8 cellular contexts compared by ENCODE assay signal in the genomic region with DNA sequence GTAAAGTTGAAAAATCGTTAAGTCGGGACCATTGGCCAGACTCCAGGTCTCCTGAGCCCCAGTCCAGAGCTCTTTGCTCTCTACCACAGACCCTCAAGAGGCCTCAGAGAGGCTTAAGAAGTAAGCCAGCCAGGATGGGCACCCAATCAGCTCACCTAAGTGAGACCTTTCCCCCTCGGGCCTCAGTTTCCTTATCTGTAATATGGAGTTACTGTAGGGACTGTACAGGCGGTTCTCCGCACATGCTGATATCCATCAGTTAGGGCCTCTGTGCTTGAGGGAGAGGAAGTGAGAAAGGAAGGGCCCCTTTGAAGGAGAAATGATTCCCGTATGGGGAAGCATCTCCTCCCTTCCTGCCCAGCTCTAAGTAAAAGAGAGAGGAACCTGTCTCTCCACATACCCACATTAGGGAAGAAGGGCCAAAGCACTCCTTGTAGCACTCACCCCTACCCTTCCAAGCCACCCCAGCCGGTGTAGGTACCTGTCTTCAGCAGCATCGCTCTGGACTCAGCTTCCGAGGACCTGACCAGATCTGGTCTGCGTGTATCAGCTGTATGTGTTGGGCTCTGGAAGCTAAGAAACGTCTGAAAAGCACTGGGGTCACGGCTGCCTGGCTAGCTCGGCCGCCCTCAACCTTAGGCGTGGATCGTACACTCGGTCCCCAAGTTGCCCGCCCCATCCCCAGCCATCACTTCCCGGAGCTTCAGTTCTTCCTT. TPM values are rescaled to one million over a fixed set of nuclear protein-coding genes. Genes with fewer than 3 reads are reported as not detected.
DNase-seq lines count a peak whose midpoint lies in the region; ATAC-seq and TF ChIP-seq lines count a peak whose summit lies in the region.

No MANE protein-coding gene starts in this region.

- peaks cover 28% of the 10 kb centered on the region for H3K4me1 Mint-ChIP-seq in nephron

- H4K20me1 ChIP-seq in DND-41 (ENCODE audit: insufficient read depth, low read length), result no peaks in the 10 kb centered on the region
- no peaks in the 10 kb centered on the region for H4K20me1 ChIP-seq in HCT116 (ENCODE audit: insufficient read depth)

- H3K27me3 Mint-ChIP-seq in nephron (ENCODE audit: low read depth), result no peaks in the 10 kb centered on the region

- H3K9me3 Mint-ChIP-seq in nephron, result no peaks in the 10 kb centered on the region

- H3K4me1 ChIP-seq in DND-41 (ENCODE audit: insufficient read depth, low read length) (peaks cover 29% of the 10 kb centered on the region), HCT116 (ENCODE audit: control insufficient read depth in 1 of 2, insufficient read depth in 2 of 2, low read length in 2 of 2) (peaks cover 12 to 20% of the 10 kb centered on the region in 2 experiments), SJSA1 (replicated peaks) (peaks cover 32% of the 10 kb centered on the region), esophagus (ENCODE audit: control insufficient read depth in 2 of 2, insufficient read depth in 2 of 2, low read length in 1 of 2) (peaks cover 4 to 11% of the 10 kb centered on the region in 2 donors)

- RAD21 ChIA-PET in HCT116 (lab: Charles Lee; ENCODE audit: low non-redundant PET in 1 of 2, low total read pairs in 2 of 2, uncharacterized antibody in 2 of 2, unreplicated experiment in 2 of 2), result no interaction called here

- H3K9me3 ChIP-seq in DND-41 (ENCODE audit: insufficient read depth, low read length, severe bottlenecking), result no peaks in the 10 kb centered on the region
- no peaks in the 10 kb centered on the region for H3K9me3 ChIP-seq in HCT116 (ENCODE audit: control insufficient read depth in 1 of 2, insufficient read depth in 1 of 2, low read depth in 1 of 2, low read length in 2 of 2)
- no peaks in the 10 kb centered on the region for H3K9me3 ChIP-seq in SJSA1 (replicated peaks)
- H3K9me3 ChIP-seq in esophagus (ENCODE audit: control insufficient read depth in 2 of 2, insufficient read depth in 1 of 2, low read depth in 1 of 2, low read length in 1 of 2), result no peaks in the 10 kb centered on the region

- no peak for TF ChIP-seq POLR2A in HCT116 (IDR thresholded peaks at IDR 0.05; ENCODE audit: borderline replicate concordance, extremely low read depth, insufficient read depth, insufficient read length)

- CTCF ChIA-PET in HCT116 (lab: Charles Lee), result interaction anchor here (1.3 kb wide), 1 partner anchor 10 kb away, joined by 3 read pairs; the partner anchor contains the start of gene SMDT1

- H3K36me3 Mint-ChIP-seq in nephron (ENCODE audit: low read depth), result peaks cover 15% of the 10 kb centered on the region

- peak overlapping the region; percentile 91 for H3K4me2 ChIP-seq in DND-41 (ENCODE audit: insufficient read depth, low read length)
- H3K4me2 ChIP-seq in HCT116 (ENCODE audit: low read length), result peak overlapping the region; percentile 89

- H3K4me3 Mint-ChIP-seq in nephron, result peak overlapping the region; percentile 90 to 97 (median 90)

- TF ChIP-seq CTCF in DND-41 (IDR thresholded peaks at IDR 0.05; ENCODE audit: borderline replicate concordance, extremely low read depth, low read length, poor library complexity, severe bottlenecking) (no peak), HCT116 (IDR thresholded peaks at IDR 0.05 in 2 of 3, conservative IDR thresholded peaks at IDR 0.05 in 1 of 3; ENCODE audit: borderline replicate concordance in 1 of 3, insufficient read depth in 1 of 3, low read depth in 2 of 3, low read length in 2 of 3) (no peak), nephron (IDR thresholded peaks at IDR 0.05; ENCODE audit: unreplicated experiment in 3 of 3) (no peak)

- BruUV-seq in HCT116 (replicated peaks; lab: Mats Ljungman, UMichigan), result TSS peak; percentile 85

- H3K27ac ChIP-seq in DND-41 (ENCODE audit: low read length) (peak overlapping the region; percentile 92), HCT116 (ENCODE audit: low read depth, low read length) (peak overlapping the region; percentile 60), SJSA1 (peak overlapping the region; percentile 33), esophagus (ENCODE audit: low read depth in 2 of 2, low read length in 1 of 2) (peak overlapping the region; percentile 94 to 95)

- H3K9ac ChIP-seq in DND-41 (ENCODE audit: low read depth, low read length) (peak overlapping the region; percentile 71), HCT116 (ENCODE audit: low read length) (peak overlapping the region; percentile 71)

- 18 to 22% methylated on average over 19 of the region's 19 CpGs for WGBS in esophagus, 2 donors

- ATAC-seq in DND-41 (ENCODE audit: insufficient read depth, low read depth) (no peak), HCT116 (peak; percentile 19; the same call in 1 of the 2 replicates), HG03571 (IDR thresholded peaks at IDR 0.05; ENCODE audit: unreplicated experiment) (no peak)

- no peaks in the 10 kb centered on the region for H3K9me2 ChIP-seq in HCT116 (ENCODE audit: insufficient read depth)

- peak overlapping the region; percentile 34 to 72; a peak in 3 of 4 replicates for H3K4me3 ChIP-seq in DND-41 (ENCODE audit: low read depth in 1 of 2, low read length in 2 of 2)
- peak overlapping the region; percentile 65 for H3K4me3 ChIP-seq in HCT116 (replicated peaks in 1 of 2; ENCODE audit: low read depth in 1 of 2, low read length in 2 of 2)
- H3K4me3 ChIP-seq in SJSA1, result peak overlapping the region; percentile 53
- H3K4me3 ChIP-seq in esophagus (ENCODE audit: low read depth in 1 of 2, low read length in 2 of 2), result peak overlapping the region; percentile 61 to 62

- intact Hi-C loops in HCT116 (cut with micrococcal nuclease), result no loop called here

- H3K79me2 ChIP-seq in DND-41 (ENCODE audit: insufficient read depth, low read length) (peaks cover 8% of the 10 kb centered on the region; the same call in 1 of the 2 replicates), HCT116 (ENCODE audit: insufficient read depth, low read length) (no peaks in the 10 kb centered on the region)

- H3K27me3 ChIP-seq in DND-41 (ENCODE audit: insufficient read depth, low read length, poor library complexity) (no peaks in the 10 kb centered on the region), HCT116 (ENCODE audit: insufficient read depth, low read length) (no peaks in the 10 kb centered on the region), SJSA1 (replicated peaks) (no peaks in the 10 kb centered on the region), esophagus (ENCODE audit: control insufficient read depth in 1 of 2, insufficient read depth in 2 of 2, low read length in 2 of 2) (no peaks in the 10 kb centered on the region)

- H2AFZ ChIP-seq in DND-41 (ENCODE audit: low read depth, low read length) (peak overlapping the region; percentile 93), HCT116 (ENCODE audit: low read depth, low read length, poor library complexity, severe bottlenecking) (no peak overlapping the region)

- no peak for DNase-seq in DND-41
- DNase-seq in HCT116 (ENCODE audit: low read depth, low spot score), result no peak
- DNase-seq in SJSA1 (ENCODE audit: low read depth in 1 of 2, low spot score in 2 of 2), result no peak
- no peak for DNase-seq in NCI-H128 (lab: John Stamatoyannopoulos, UW; ENCODE audit: unreplicated experiment)
- DNase-seq in NCI-H2196 (lab: John Stamatoyannopoulos, UW; ENCODE audit: unreplicated experiment), result no peak

- POLR2A ChIA-PET in HCT116 (lab: Charles Lee), result interaction anchor here (0.7 to 1.6 kb wide), 3 partner anchors 9 to 92 kb away, joined by 3 to 4 read pairs (median 4); partner anchors contain the start of gene SMDT1

- H3K36me3 ChIP-seq in DND-41 (ENCODE audit: insufficient read depth, low read length) (peaks cover 28% of the 10 kb centered on the region), HCT116 (ENCODE audit: control insufficient read depth in 1 of 2, insufficient read depth in 2 of 2, low read length in 2 of 2) (peaks cover 3 to 4% of the 10 kb centered on the region in 2 experiments; a peak in 3 of 4 replicates), SJSA1 (peaks cover 24% of the 10 kb centered on the region), esophagus (ENCODE audit: control insufficient read depth in 2 of 2, insufficient read depth in 2 of 2, low read length in 1 of 2) (peaks cover 3 to 29% of the 10 kb centered on the region in 2 donors)

- TF ChIP-seq RAD21 in HCT116 (IDR thresholded peaks at IDR 0.05; ENCODE audit: low read depth), result no peak

- peak overlapping the region; percentile 91 to 100 (median 99) for H3K27ac Mint-ChIP-seq in nephron

TF ChIP-seq in HCT116, 20 proteins besides CTCF, POLR2A, EP300 and RAD21 (continues in another document):
- TF ChIP-seq EGR1 (IDR thresholded peaks at IDR 0.05; ENCODE audit: low read depth), result no peak
- TF ChIP-seq SRF (IDR thresholded peaks at IDR 0.05; ENCODE audit: low read depth), result no peak
- TF ChIP-seq, protein P1, sequence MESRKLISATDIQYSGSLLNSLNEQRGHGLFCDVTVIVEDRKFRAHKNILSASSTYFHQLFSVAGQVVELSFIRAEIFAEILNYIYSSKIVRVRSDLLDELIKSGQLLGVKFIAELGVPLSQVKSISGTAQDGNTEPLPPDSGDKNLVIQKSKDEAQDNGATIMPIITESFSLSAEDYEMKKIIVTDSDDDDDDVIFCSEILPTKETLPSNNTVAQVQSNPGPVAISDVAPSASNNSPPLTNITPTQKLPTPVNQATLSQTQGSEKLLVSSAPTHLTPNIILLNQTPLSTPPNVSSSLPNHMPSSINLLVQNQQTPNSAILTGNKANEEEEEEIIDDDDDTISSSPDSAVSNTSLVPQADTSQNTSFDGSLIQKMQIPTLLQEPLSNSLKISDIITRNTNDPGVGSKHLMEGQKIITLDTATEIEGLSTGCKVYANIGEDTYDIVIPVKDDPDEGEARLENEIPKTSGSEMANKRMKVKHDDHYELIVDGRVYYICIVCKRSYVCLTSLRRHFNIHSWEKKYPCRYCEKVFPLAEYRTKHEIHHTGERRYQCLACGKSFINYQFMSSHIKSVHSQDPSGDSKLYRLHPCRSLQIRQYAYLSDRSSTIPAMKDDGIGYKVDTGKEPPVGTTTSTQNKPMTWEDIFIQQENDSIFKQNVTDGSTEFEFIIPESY (IDR thresholded peaks at IDR 0.05; ENCODE audit: extremely low read depth, insufficient replicate concordance, low read length), result no peak
- no peak for TF ChIP-seq YY1 (IDR thresholded peaks at IDR 0.05; ENCODE audit: extremely low read depth, insufficient replicate concordance, low read depth, low read length)
- no peak for TF ChIP-seq ZFX (IDR thresholded peaks at IDR 0.05)

RNA-seq across cellular contexts. Expression of gene NAGA, which starts 0.7 kb away (rescaled TPM):
- 21.2 TPM for total RNA-seq in HCT116 (2021; ENCODE audit: unreplicated experiment)
- 26.1 and 30.4 TPM in 2 replicates for polyA plus RNA-seq in HCT116 (2012)
- total RNA-seq in SJSA1 (2014; rRNA removed; shearing (Covaris generic)), result 39.6 and 41.2 TPM in 2 replicates
- 10 to 100 TPM in 1 of 2 donors, 1 to 10 TPM in 1; 6.9 to 12.3 TPM for polyA plus RNA-seq in esophagus

RNA-seq across cellular contexts. Expression of gene PHETA2, which starts 4.1 kb away (rescaled TPM):
- 0.22 TPM for total RNA-seq in HCT116 (2021; ENCODE audit: unreplicated experiment)
- polyA plus RNA-seq in HCT116 (2012), result 0.07 and 0.32 TPM in 2 replicates
- 9.7 and 14.9 TPM in 2 replicates for total RNA-seq in SJSA1 (2014; rRNA removed; shearing (Covaris generic))
- 10 to 100 TPM in 1 of 2 donors, 1 to 10 TPM in 1; 6.1 to 10.0 TPM for polyA plus RNA-seq in esophagus

RNA-seq across cellular contexts. Expression of gene SMDT1, which starts 9.5 kb away (rescaled TPM):
- 51.9 TPM for total RNA-seq in HCT116 (2021; ENCODE audit: unreplicated experiment)
- polyA plus RNA-seq in HCT116 (2012), result 67.3 and 75.2 TPM in 2 replicates
- total RNA-seq in SJSA1 (2014; rRNA removed; shearing (Covaris generic)), result 8.6 and 21.3 TPM in 2 replicates
- 100 to 1,000 TPM; 111 to 116 TPM for polyA plus RNA-seq in esophagus

RNA-seq across cellular contexts. Expression of gene NDUFA6, which starts 20.6 kb away (rescaled TPM):
- total RNA-seq in HCT116 (2021; ENCODE audit: unreplicated experiment), result 80.5 TPM
- 82.7 and 102 TPM in 2 replicates for polyA plus RNA-seq in HCT116 (2012)
- 114 and 245 TPM in 2 replicates for total RNA-seq in SJSA1 (2014; rRNA removed; shearing (Covaris generic))
- 100 to 1,000 TPM in 1 of 2 donors, 10 to 100 TPM in 1; 93.3 to 107 TPM for polyA plus RNA-seq in esophagus

Comparison
In these comparisons a context has a peak if more than half of its experiments do, and no peak if none do; other contexts are left out.
1. H3K27ac ChIP-seq: peak in every context shown above with its lines; median percentile 94 in esophagus; 92 in DND-41; 60 in HCT116; 33 in SJSA1.